In genomic region chr10:12063483-12063818, GRCh38 we compare ENCODE assay signal across 16 cellular contexts.
"Had no signal": no experiment of that assay in that cellular context is flagged by ENCODE, and none has a peak within 500 bp of the region (broad histone marks: within the 10 kb centered on the region; RNA-seq: fewer than 3 reads in every experiment).

No MANE protein-coding gene starts in this region.

- H2AFZ ChIP-seq: parathyroid adenoma had no signal

- H3K79me2 ChIP-seq: parathyroid adenoma had no signal

- H3K9me3 ChIP-seq: colonic mucosa, gastroesophageal sphincter, transverse colon had no signal

- H3K4me3 ChIP-seq: cardiac muscle cell, colonic mucosa, gastroesophageal sphincter, skin epidermis, transverse colon had no signal

- DNase-seq: activated CD4-positive, alpha-beta T cell treated with anti-CD3 and anti-CD28 coated beads, Interleukin-2, amount 10 ng/mL, durations not matched to agents 7 days and 5 days; activated CD8-positive, alpha-beta memory T cell treated with anti-CD3 and anti-CD28 coated beads for 24 hours; activated naive CD4-positive, alpha-beta T cell treated with anti-CD3 and anti-CD28 coated beads, Interleukin-2, amount 10 ng/mL, durations not matched to agents 7 days and 5 days; colonic mucosa; effector CD4-positive, alpha-beta T cell; islet precursor cell; left ventricle myocardium superior; naive B cell; retina; transverse colon; WERI-Rb-1 had no signal

- H3K27me3 ChIP-seq: cardiac muscle cell, colonic mucosa, gastroesophageal sphincter, transverse colon had no signal

- H3K27ac ChIP-seq: cardiac muscle cell, colonic mucosa, gastroesophageal sphincter, parathyroid adenoma, skin epidermis, WERI-Rb-1 had no signal

- ATAC-seq: gastroesophageal sphincter; left ventricle myocardium superior; stimulated activated effector memory CD8-positive, alpha-beta T cell treated with anti-CD3 and anti-CD28 coated beads, Interleukin-12 subunit alpha, Interleukin-12 subunit beta, amount 100 ng/mL, for 72 hours had no signal

- H3K36me3 ChIP-seq: cardiac muscle cell, colonic mucosa, gastroesophageal sphincter, transverse colon, WERI-Rb-1 had no signal

- H3K9ac ChIP-seq: parathyroid adenoma had no signal

- H3K4me1 ChIP-seq: colonic mucosa, parathyroid adenoma had no signal
